15 cellular contexts compared by ENCODE assay signal in genomic region chr4:94690851-94691254, GRCh38.
A peak's percentile ranks its signal among the peaks of the same experiment; 100 is the strongest.
DNase-seq lines count a peak whose midpoint lies in the region; TF ChIP-seq lines count a peak whose summit lies in the region.
"Had no signal": no experiment of that assay in that cellular context is flagged by ENCODE, and none has a peak within 500 bp of the region (broad histone marks: within the 10 kb centered on the region; RNA-seq: fewer than 3 reads in every experiment).

No MANE protein-coding gene starts in this region.

- no peaks in the 10 kb centered on the region for H3K9me2 ChIP-seq in OCI-LY1 (ENCODE audit: low read depth, low read length)

- no peak overlapping the region for H2BK5ac ChIP-seq in mesendoderm (ENCODE audit: low read length)

- H3K4me1 ChIP-seq in OCI-LY1 (ENCODE audit: insufficient read depth, low read length, severe bottlenecking) (peaks cover 19% of the 10 kb centered on the region), mesendoderm (ENCODE audit: control insufficient read depth, low read depth, low read length) (no peaks in the 10 kb centered on the region)
- H3K4me1 ChIP-seq: heart right ventricle, right lobe of liver had no signal

- no peaks in the 10 kb centered on the region for H3K79me1 ChIP-seq in mesendoderm (ENCODE audit: low read length)

- H3K4me3 ChIP-seq in OCI-LY1 (ENCODE audit: low read depth, low read length, poor library complexity, severe bottlenecking) (no peak overlapping the region), cardiac fibroblast (replicated peaks in 1 of 2; ENCODE audit: low read depth in 2 of 2, low read length in 2 of 2) (no peak overlapping the region), mesendoderm (ENCODE audit: low read length) (no peak overlapping the region)
- H3K4me3 ChIP-seq: heart right ventricle, right lobe of liver had no signal

- no peaks in the 10 kb centered on the region for H3F3A ChIP-seq in OCI-LY1 (ENCODE audit: insufficient read depth, low read length)

- H3K4ac ChIP-seq in mesendoderm (ENCODE audit: low read depth, low read length): no peak overlapping the region

- H3K56ac ChIP-seq in mesendoderm (ENCODE audit: low read length): no peak overlapping the region

- H3K36me3 ChIP-seq in OCI-LY1 (ENCODE audit: insufficient read depth, low read length): no peaks in the 10 kb centered on the region
- H3K36me3 ChIP-seq in mesendoderm (ENCODE audit: control insufficient read depth, insufficient read depth, low read length): no peaks in the 10 kb centered on the region
- H3K36me3 ChIP-seq: heart right ventricle, right lobe of liver had no signal

- H3K18ac ChIP-seq in mesendoderm (ENCODE audit: low read length): no peak overlapping the region

- WGBS in mesendoderm (ENCODE audit: extremely low coverage, insufficient coverage, low lambda C conversion rate): no CpG with 5 or more reads among the region's 4 CpGs

- H3K79me2 ChIP-seq in OCI-LY1 (ENCODE audit: insufficient read depth, low read length) (no peaks in the 10 kb centered on the region), mesendoderm (ENCODE audit: control insufficient read depth, insufficient read depth, low read length) (no peaks in the 10 kb centered on the region)

- H3K23ac ChIP-seq in mesendoderm (ENCODE audit: low read length): no peak overlapping the region

- no peak overlapping the region for H2BK15ac ChIP-seq in mesendoderm (replicated peaks; ENCODE audit: low read depth)

- no peak for TF ChIP-seq CTCF in OCI-LY1 (IDR thresholded peaks at IDR 0.05; ENCODE audit: low read length)
- TF ChIP-seq CTCF in cardiac fibroblast (IDR thresholded peaks at IDR 0.05; ENCODE audit: low read depth, low read length): no peak

- H4K5ac ChIP-seq in mesendoderm (ENCODE audit: low read length): no peak overlapping the region

- H3K9me3 ChIP-seq in OCI-LY1 (ENCODE audit: low read length): no peaks in the 10 kb centered on the region
- H3K9me3 ChIP-seq: heart right ventricle, right lobe of liver had no signal

- H3K9ac ChIP-seq in OCI-LY1 (ENCODE audit: low read length): no peak overlapping the region
- H3K9ac ChIP-seq in mesendoderm (ENCODE audit: low read length): no peak overlapping the region

- H2AK5ac ChIP-seq in mesendoderm (ENCODE audit: low read length): no peak overlapping the region

- no peak overlapping the region for H4K8ac ChIP-seq in mesendoderm (ENCODE audit: low read depth, low read length)

- H3K27ac ChIP-seq in OCI-LY1 (ENCODE audit: low read depth, low read length, poor library complexity, severe bottlenecking) (no peak overlapping the region), mesendoderm (ENCODE audit: low read depth, low read length) (no peak overlapping the region)
- H3K27ac ChIP-seq: heart right ventricle, right lobe of liver had no signal

- no peaks in the 10 kb centered on the region for H4K20me1 ChIP-seq in OCI-LY1 (ENCODE audit: insufficient read depth, low read length)

- H3K27me3 ChIP-seq in OCI-LY1 (ENCODE audit: insufficient read depth, low read length) (no peaks in the 10 kb centered on the region), mesendoderm (ENCODE audit: insufficient read depth, low read length, poor library complexity) (no peaks in the 10 kb centered on the region)
- H3K27me3 ChIP-seq: heart right ventricle, right lobe of liver had no signal

- no peak overlapping the region for H3K4me2 ChIP-seq in OCI-LY1 (ENCODE audit: low read length)
- no peak overlapping the region for H3K4me2 ChIP-seq in mesendoderm (ENCODE audit: low read length)

- peak overlapping the region; percentile 44 for H2AFZ ChIP-seq in OCI-LY1 (ENCODE audit: low read length)

- H2BK120ac ChIP-seq in mesendoderm (ENCODE audit: low read depth, low read length): no peak overlapping the region

- DNase-seq in Daoy (ENCODE audit: low read depth) (peak; percentile 2), cardiac fibroblast (ENCODE audit: low read depth in 2 of 2) (peak; percentile 21 to 42), mesendoderm (peak; percentile 34), NCI-H2227 treated with DMSO at 0.1 percent for 48 hours (lab: John Stamatoyannopoulos, UW) (no peak), NOMO-1 treated with DMSO at 0.1 percent for 48 hours (lab: John Stamatoyannopoulos, UW; ENCODE audit: unreplicated experiment) (no peak), anterior cingulate cortex (lab: John Stamatoyannopoulos, UW) (no peak)
- no peak for DNase-seq in activated CD4-positive, alpha-beta T cell treated with anti-CD3 and anti-CD28 coated beads for 48 hours
- DNase-seq: activated CD4-positive, alpha-beta T cell treated with anti-CD3 and anti-CD28 coated beads for 36 hours; activated T-cell treated with anti-CD3 and anti-CD28 coated beads, Interleukin-2, amount 50 U/mL, for 4 hours; effector memory CD4-positive, alpha-beta T cell; heart right ventricle; NCI-H1048; nephron progenitor cell; right lobe of liver had no signal

Comparison
In these comparisons a context has a peak if more than half of its experiments do, and no peak if none do; other contexts are left out.
1. DNase-seq: peak in Daoy (single experiment), cardiac fibroblast (2 of 2) and mesendoderm (single experiment); none in NCI-H2227 treated with DMSO at 0.1 percent for 48 hours (single experiment), NOMO-1 treated with DMSO at 0.1 percent for 48 hours (single experiment), activated CD4-positive, alpha-beta T cell treated with anti-CD3 and anti-CD28 coated beads for 48 hours (single experiment) and anterior cingulate cortex (0 of 58).